In genomic region chr10:72828294-72828693, GRCh38 we compare ENCODE assay signal across 1 cellular context.
TF ChIP-seq lines count a peak whose summit lies in the region.

No MANE protein-coding gene starts in this region.

TF ChIP-seq in GM23338, 12 proteins besides CTCF, POLR2A, EP300 and RAD21:
- TF ChIP-seq ZNF462 (CRISPR knock-in tag; IDR thresholded peaks at IDR 0.05) (no peak), POLR2AphosphoS5 (IDR thresholded peaks at IDR 0.05; ENCODE audit: low read depth) (no peak), EZH2 (IDR thresholded peaks at IDR 0.05; ENCODE audit: low read depth, unreplicated experiment) (no peak), ZNF114 (CRISPR knock-in tag; IDR thresholded peaks at IDR 0.05) (no peak), EZH2phosphoT487 (IDR thresholded peaks at IDR 0.05; ENCODE audit: unreplicated experiment) (no peak), JUNB (IDR thresholded peaks at IDR 0.05; ENCODE audit: unreplicated experiment) (no peak), CREB1 (CRISPR knock-in tag; IDR thresholded peaks at IDR 0.05; ENCODE audit: low read depth) (no peak), REST (IDR thresholded peaks at IDR 0.05; ENCODE audit: unreplicated experiment) (no peak), NANOG (IDR thresholded peaks at IDR 0.05; ENCODE audit: borderline replicate concordance) (no peak), STAT1 (IDR thresholded peaks at IDR 0.05; ENCODE audit: unreplicated experiment) (no peak)
